Comparison of ENCODE assay signal across 26 cellular contexts in the genomic region with DNA sequence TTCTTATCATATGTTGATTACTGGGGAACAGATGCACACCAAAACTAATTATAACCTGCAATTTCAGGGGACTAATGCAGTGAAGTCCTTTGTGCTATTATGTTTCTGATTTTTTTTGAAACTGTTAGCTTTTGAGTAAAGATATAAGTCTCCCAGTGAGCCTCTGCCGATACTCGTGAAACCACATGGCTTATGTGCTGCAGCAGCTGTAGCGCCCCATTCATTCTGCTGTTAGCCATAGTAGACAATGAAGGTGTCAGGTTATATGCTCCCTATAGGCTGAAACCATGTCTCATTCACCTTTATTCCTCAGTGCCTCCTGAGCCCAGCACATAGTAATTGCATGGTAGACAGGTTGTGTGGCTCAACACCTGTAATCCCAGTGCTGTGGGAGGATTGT. TPM values are rescaled to one million over a fixed set of nuclear protein-coding genes. Genes with fewer than 3 reads are reported as not detected.
DNase-seq lines count a peak whose midpoint lies in the region; ATAC-seq and FAIRE-seq lines count a peak whose summit lies in the region.
"Had no signal": no experiment of that assay in that cellular context is flagged by ENCODE, and none has a peak within 500 bp of the region (broad histone marks: within the 10 kb centered on the region; RNA-seq: fewer than 3 reads in every experiment).

No MANE protein-coding gene starts in this region.

- H3K27ac Mint-ChIP-seq in activated naive CD4-positive, alpha-beta T cell treated with anti-CD3 and anti-CD28 coated beads, Interleukin-2, amount 50 U/mL, for 72 hours, result no peak overlapping the region
- H3K27ac Mint-ChIP-seq: GM23338; T-helper 1 cell treated with Interleukin-12 subunit alpha and Interleukin-12 subunit beta and Interleukin-4 antibody, amounts not matched to agents 30 μg/mL and 1 μg/mL, for 36 hours had no signal

- no peak for FAIRE-seq in RCC 7860 (lab: Jason Lieb, UNC)
- FAIRE-seq: A549, G401.6, HTR-8/SVneo had no signal

- no peaks in the 10 kb centered on the region for H3K36me3 Mint-ChIP-seq in activated naive CD4-positive, alpha-beta T cell treated with anti-CD3 and anti-CD28 coated beads, Interleukin-2, amount 50 U/mL, for 72 hours

- no peaks in the 10 kb centered on the region for H3K9me3 Mint-ChIP-seq in activated naive CD4-positive, alpha-beta T cell treated with anti-CD3 and anti-CD28 coated beads, Interleukin-2, amount 50 U/mL, for 72 hours
- H3K9me3 Mint-ChIP-seq: CD4-positive, alpha-beta memory T cell; GM23338; T-helper 1 cell treated with Interleukin-12 subunit alpha and Interleukin-12 subunit beta and Interleukin-4 antibody, amounts not matched to agents 30 μg/mL and 1 μg/mL, for 36 hours had no signal

- peak; percentile 77 for ATAC-seq in left colon
- ATAC-seq in activated naive CD4-positive, alpha-beta T cell treated with anti-CD3 and anti-CD28 coated beads, Interleukin-2, amount 50 U/mL, for 72 hours, result no peak
- ATAC-seq: A549, GM23338 had no signal

- intact Hi-C loops in left colon (cut with DNase I, micrococcal nuclease), result no loop called here

- peak; percentile 62 for DNase-seq in NCI-H1436 (lab: John Stamatoyannopoulos, UW)
- DNase-seq in NCI-H1930 (lab: John Stamatoyannopoulos, UW), result peak; percentile 8 to 9
- DNase-seq in NCI-H2171 (lab: John Stamatoyannopoulos, UW), result peak; percentile 17
- no peak for DNase-seq in left colon
- DNase-seq in SW480 (ENCODE audit: low spot score), result no peak
- DNase-seq in activated naive CD4-positive, alpha-beta T cell treated with anti-CD3 and anti-CD28 coated beads, Interleukin-2, amount 50 U/mL, for 72 hours (ENCODE audit: low spot score in 2 of 2), result no peak
- no peak for DNase-seq in RCC 7860 (ENCODE audit: low spot score)
- DNase-seq: C1 segment of cervical spinal cord; CD4-positive, alpha-beta memory T cell; COR-L47; DMS53; KBM-7; MV-4-11; NCI-H1105 treated with DMSO at 0.1 percent for 48 hours; NCI-H1694; NCI-H226; NCI-H510A; NCI-H774; PC-9; Right ventricle myocardium superior; RPMI8226 had no signal

RNA-seq across cellular contexts. Expression of gene GOLGA5, which starts 24.9 kb away (rescaled TPM):
- total RNA-seq in left colon, result 10 to 100 TPM; 42.2 to 44.1 TPM
- total RNA-seq in activated naive CD4-positive, alpha-beta T cell treated with anti-CD3 and anti-CD28 coated beads, Interleukin-2, amount 50 U/mL, for 72 hours, result 10 to 100 TPM; 13.5 to 17.6 TPM

Comparison
In these comparisons a context has a peak if more than half of its experiments do, and no peak if none do; other contexts are left out.
1. DNase-seq: peak in NCI-H1436 (single experiment), NCI-H1930 (2 of 2) and NCI-H2171 (single experiment); none in left colon (0 of 2), SW480 (single experiment), activated naive CD4-positive, alpha-beta T cell treated with anti-CD3 and anti-CD28 coated beads, Interleukin-2, amount 50 U/mL, for 72 hours (0 of 2) and RCC 7860 (single experiment).